ENCODE assay signal across 8 cellular contexts in the genomic region with DNA sequence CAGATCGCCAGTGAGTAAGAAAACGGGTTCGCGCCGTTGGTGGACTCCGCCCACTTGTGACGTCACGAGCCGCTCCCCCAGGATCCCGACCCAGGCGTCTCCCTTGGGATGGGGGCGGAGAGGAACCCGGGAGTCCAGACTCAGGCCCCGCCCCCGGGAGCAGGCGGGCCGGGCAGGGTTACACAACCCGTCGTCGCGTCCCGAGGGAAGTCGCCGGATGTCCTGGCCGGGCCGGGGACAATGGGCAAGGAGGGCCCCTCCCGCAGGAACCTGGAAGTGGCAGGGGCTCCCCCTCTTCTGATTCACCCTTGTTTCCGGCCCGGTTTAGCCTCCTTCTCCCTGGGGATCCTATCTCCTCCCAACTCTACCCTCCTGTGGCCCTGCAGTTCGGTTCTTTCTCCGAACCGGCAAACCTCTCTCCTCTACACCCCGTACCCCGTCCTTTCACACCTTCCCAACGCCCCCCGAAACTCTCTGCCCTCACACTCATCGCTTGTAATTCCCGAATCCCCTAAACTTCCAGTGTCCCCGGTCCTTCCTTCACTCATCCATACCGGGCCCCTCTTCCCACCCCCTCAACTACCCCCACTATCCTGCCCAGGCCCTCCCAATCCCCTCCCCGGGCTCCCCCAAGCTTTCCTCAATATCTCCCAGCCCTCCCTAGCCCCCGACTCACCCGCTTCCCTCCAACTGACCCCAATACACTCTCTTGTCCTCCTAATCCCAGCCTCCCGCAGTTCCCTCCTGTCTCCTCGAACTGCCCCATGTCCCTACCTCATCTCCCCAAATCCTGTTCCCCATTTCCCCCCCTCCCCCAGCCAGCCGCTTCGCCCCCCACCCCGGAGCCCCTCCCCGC. TPM values are rescaled to one million over a fixed set of nuclear protein-coding genes. Genes with fewer than 3 reads are reported as not detected.
DNase-seq lines count a peak whose midpoint lies in the region; ATAC-seq, FAIRE-seq and TF ChIP-seq lines count a peak whose summit lies in the region.

No MANE protein-coding gene starts in this region.

- H3K23ac ChIP-seq in neuronal stem cell (ENCODE audit: low read depth, low read length, poor library complexity): no peak overlapping the region

- peak overlapping the region; percentile 92 for H2AK5ac ChIP-seq in neuronal stem cell (ENCODE audit: low read depth, low read length)

- H3K27me3 Mint-ChIP-seq in Calu3 (ENCODE audit: unreplicated experiment): no peaks in the 10 kb centered on the region

- no peak for FAIRE-seq in urothelium cell line (lab: Jason Lieb, UNC)

- ATAC-seq in HG03196 (IDR thresholded peaks at IDR 0.05; ENCODE audit: unreplicated experiment) (peak; percentile 26), HG03378 (IDR thresholded peaks at IDR 0.05; ENCODE audit: unreplicated experiment) (no peak)

- H4K91ac ChIP-seq in neuronal stem cell (ENCODE audit: low read depth, low read length, poor library complexity): no peak overlapping the region

- peak overlapping the region; percentile 98 for H3K27ac Mint-ChIP-seq in Calu3 (ENCODE audit: unreplicated experiment)

- peak overlapping the region; percentile 74 for H3K9ac ChIP-seq in adipocyte (ENCODE audit: low read length)
- H3K9ac ChIP-seq in neuronal stem cell (ENCODE audit: low read depth, low read length, poor library complexity): peak overlapping the region; percentile 85

- peak overlapping the region; percentile 77 for H2BK15ac ChIP-seq in neuronal stem cell (ENCODE audit: low read length)

- H2BK5ac ChIP-seq in neuronal stem cell (ENCODE audit: low read length): peak overlapping the region; percentile 79

- H3K36me3 Mint-ChIP-seq in Calu3 (ENCODE audit: insufficient read depth, unreplicated experiment): peaks cover 60% of the 10 kb centered on the region

- peak overlapping the region; percentile 61 for H2BK120ac ChIP-seq in neuronal stem cell (ENCODE audit: low read depth, low read length)

- no peaks in the 10 kb centered on the region for H3K27me3 ChIP-seq in adipocyte (replicated peaks; ENCODE audit: control insufficient read depth, insufficient read depth, low read length)
- H3K27me3 ChIP-seq in neuronal stem cell (ENCODE audit: control insufficient read depth in 3 of 3, insufficient read depth in 3 of 3, low read depth in 1 of 3, low read length in 3 of 3): no peaks in the 10 kb centered on the region

- H3K9me3 Mint-ChIP-seq in Calu3 (ENCODE audit: low read depth, unreplicated experiment): no peaks in the 10 kb centered on the region

- peak overlapping the region; percentile 92 for H3K4me2 ChIP-seq in neuronal stem cell (ENCODE audit: insufficient read depth, low read length, poor library complexity, severe bottlenecking)

- H4K8ac ChIP-seq in neuronal stem cell (ENCODE audit: low read depth, low read length): no peak overlapping the region

- TF ChIP-seq CTCF in Calu3 (IDR thresholded peaks at IDR 0.05; ENCODE audit: unreplicated experiment): no peak

- WGBS in neuronal stem cell (ENCODE audit: extremely low coverage in 2 of 2, insufficient read length in 2 of 2, insufficient replicate concordance in 1 of 2), 2 donors: no CpG with 5 or more reads among the region's 49 CpGs

- H3K36me3 ChIP-seq in adipocyte (ENCODE audit: control insufficient read depth, insufficient read depth, low read length, severe bottlenecking) (no peaks in the 10 kb centered on the region), neuronal stem cell (replicated peaks in 1 of 2; ENCODE audit: control insufficient read depth in 2 of 2, insufficient read depth in 2 of 2, low read length in 2 of 2) (no peaks in the 10 kb centered on the region)

- H3K9me3 ChIP-seq in adipocyte (ENCODE audit: control insufficient read depth, low read length): no peaks in the 10 kb centered on the region
- H3K9me3 ChIP-seq in neuronal stem cell (replicated peaks in 1 of 2; ENCODE audit: control insufficient read depth in 2 of 2, insufficient read depth in 1 of 2, low read depth in 1 of 2, low read length in 2 of 2): no peaks in the 10 kb centered on the region

- H3K4me1 Mint-ChIP-seq in Calu3 (ENCODE audit: low read depth, unreplicated experiment): peaks cover 66% of the 10 kb centered on the region

- intact Hi-C loops in Calu3 (cut with micrococcal nuclease; ENCODE audit: unreplicated experiment): no loop called here

- BruUV-seq in Calu3 (replicated peaks; lab: Mats Ljungman, UMichigan): no TSS peak

- no peaks in the 10 kb centered on the region for H3K79me1 ChIP-seq in neuronal stem cell (ENCODE audit: low read depth, low read length)

- H3K4me3 Mint-ChIP-seq in Calu3 (ENCODE audit: low read depth, unreplicated experiment): peak overlapping the region; percentile 72

- H3K27ac ChIP-seq in neuronal stem cell (replicated peaks; ENCODE audit: low read length): peak overlapping the region; percentile 88

- CTCF ChIA-PET in Calu3 (lab: Charles Lee): interaction anchor here (0.7 kb wide), 1 partner anchor 23 kb away, joined by 3 read pairs; no protein-coding TSS in a partner anchor

- peak overlapping the region; percentile 96 for H3K18ac ChIP-seq in neuronal stem cell (ENCODE audit: low read length)

- H3K4me3 ChIP-seq in adipocyte (ENCODE audit: low read length) (peak overlapping the region; percentile 78), neuronal stem cell (ENCODE audit: low read length in 2 of 2) (peak overlapping the region; percentile 65 to 84)

- peak overlapping the region; percentile 84 for H2AFZ ChIP-seq in neuronal stem cell (ENCODE audit: low read length)

- H2BK12ac ChIP-seq in neuronal stem cell (ENCODE audit: low read length): no peak overlapping the region

- H3K4me1 ChIP-seq in adipocyte (ENCODE audit: control insufficient read depth, insufficient read depth, low read length): peaks cover 22% of the 10 kb centered on the region
- H3K4me1 ChIP-seq in neuronal stem cell (ENCODE audit: control insufficient read depth in 2 of 2, insufficient read depth in 1 of 2, low read depth in 1 of 2, low read length in 2 of 2): peaks cover 14 to 24% of the 10 kb centered on the region in 2 donors

- H3K14ac ChIP-seq in neuronal stem cell (ENCODE audit: low read length): peak overlapping the region; percentile 26

- peak overlapping the region; percentile 53 for H3K4ac ChIP-seq in neuronal stem cell (ENCODE audit: low read length)

- DNase-seq in Calu3: peak; percentile 100
- peak; percentile 99 for DNase-seq in adipocyte (ENCODE audit: low read depth)
- peak; percentile 97 for DNase-seq in glomerular visceral epithelial cell (ENCODE audit: extremely low spot score)
- peak; percentile 94 for DNase-seq in neuronal stem cell (ENCODE audit: low spot score)
- DNase-seq in urothelium cell line (ENCODE audit: low spot score): peak; percentile 95

TF ChIP-seq in PFSK-1, 5 proteins besides CTCF, POLR2A, EP300 and RAD21:
- TF ChIP-seq FOXP2 (optimal IDR thresholded peaks at IDR 0.05; ENCODE audit: borderline replicate concordance, extremely low read depth, extremely low read length, insufficient read depth): peak; percentile 78
- TF ChIP-seq POLR2AphosphoS5 (IDR thresholded peaks at IDR 0.05; ENCODE audit: low read depth, low read length): no peak

RNA-seq across cellular contexts. Expression of a gene that starts 20.0 kb away (rescaled TPM):
- 55.7 and 58.9 TPM in 2 replicates for total RNA-seq in Calu3 (2022)
- polyA plus RNA-seq in PFSK-1 (2012; ENCODE audit: insufficient read length, low read depth): 106 TPM
- polyA plus RNA-seq in neuronal stem cell (2013, experiment 1 of 2): 90.0 TPM
- 87.6 TPM for polyA plus RNA-seq in neuronal stem cell (2013, experiment 2 of 2)

RNA-seq across cellular contexts. Expression of a gene that starts 24.1 kb away (rescaled TPM):
- total RNA-seq in Calu3 (2022): 18.7 and 23.8 TPM in 2 replicates
- 1.7 TPM for polyA plus RNA-seq in PFSK-1 (2012; ENCODE audit: insufficient read length, low read depth)
- 8.5 TPM for polyA plus RNA-seq in neuronal stem cell (2013, experiment 1 of 2)
- polyA plus RNA-seq in neuronal stem cell (2013, experiment 2 of 2): 8.7 TPM

RNA-seq across cellular contexts. Expression of a gene that starts 37.2 kb away (rescaled TPM):
- total RNA-seq in Calu3 (2022): 22.5 and 25.8 TPM in 2 replicates
- polyA plus RNA-seq in PFSK-1 (2012; ENCODE audit: insufficient read length, low read depth): 27.9 TPM
- 6.4 TPM for polyA plus RNA-seq in neuronal stem cell (2013, experiment 1 of 2)
- polyA plus RNA-seq in neuronal stem cell (2013, experiment 2 of 2): 6.4 TPM

RNA-seq across cellular contexts. Expression of a gene that starts 38.8 kb away (rescaled TPM):
- total RNA-seq in Calu3 (2022): 98.4 and 135 TPM in 2 replicates
- polyA plus RNA-seq in PFSK-1 (2012; ENCODE audit: insufficient read length, low read depth): 6.5 TPM
- 11.0 TPM for polyA plus RNA-seq in neuronal stem cell (2013, experiment 1 of 2)
- polyA plus RNA-seq in neuronal stem cell (2013, experiment 2 of 2): 9.8 TPM

RNA-seq across cellular contexts. Expression of a gene that starts 53.2 kb away (rescaled TPM):
- 5.7 and 7.2 TPM in 2 replicates for total RNA-seq in Calu3 (2022)
- polyA plus RNA-seq in PFSK-1 (2012; ENCODE audit: insufficient read length, low read depth): 20.7 TPM
- polyA plus RNA-seq in neuronal stem cell (2013, experiment 1 of 2): 9.5 TPM
- 10.0 TPM for polyA plus RNA-seq in neuronal stem cell (2013, experiment 2 of 2)
